Comparison of ENCODE assay signal across 12 cellular contexts in the genomic region with DNA sequence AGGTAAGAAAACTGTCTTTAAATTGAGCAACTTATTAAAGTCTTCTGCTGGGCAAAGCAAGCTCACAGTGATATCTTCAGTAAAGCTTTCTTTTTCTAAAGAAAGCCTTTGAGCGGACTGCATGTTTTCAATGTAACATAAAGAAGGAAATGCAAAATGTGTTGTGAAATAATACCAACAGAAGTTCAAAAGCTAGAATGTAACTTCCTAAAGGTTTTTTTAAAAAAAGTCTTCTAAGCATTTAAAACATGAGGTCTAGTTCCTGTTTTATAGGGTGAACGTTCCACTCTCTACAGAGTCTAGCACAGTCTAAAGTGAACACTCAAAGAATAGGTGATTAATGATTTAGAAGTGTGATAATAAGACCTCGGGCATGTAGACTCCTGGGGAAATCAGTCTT.
DNase-seq lines count a peak whose midpoint lies in the region; ATAC-seq and TF ChIP-seq lines count a peak whose summit lies in the region.
"Had no signal": no experiment of that assay in that cellular context is flagged by ENCODE, and none has a peak within 500 bp of the region (broad histone marks: within the 10 kb centered on the region; RNA-seq: fewer than 3 reads in every experiment).

No MANE protein-coding gene starts in this region.

- H3K27me3 Mint-ChIP-seq in CD8-positive, alpha-beta memory T cell = no peaks in the 10 kb centered on the region
- no peaks in the 10 kb centered on the region for H3K27me3 Mint-ChIP-seq in activated CD4-positive, alpha-beta memory T cell treated with anti-CD3 and anti-CD28 coated beads for 36 hours
- no peaks in the 10 kb centered on the region for H3K27me3 Mint-ChIP-seq in naive B cell

- H2AFZ ChIP-seq in hepatocyte = no peak overlapping the region

- H3K9me3 ChIP-seq in CD8-positive, alpha-beta memory T cell (ENCODE audit: low read length) = no peaks in the 10 kb centered on the region
- H3K9me3 ChIP-seq in hepatocyte (ENCODE audit: low read depth) = no peaks in the 10 kb centered on the region
- H3K9me3 ChIP-seq: body of pancreas had no signal

- H3K9me3 Mint-ChIP-seq in CD8-positive, alpha-beta memory T cell = peaks cover 0 to 7% (median 0%) of the 10 kb centered on the region in 5 donors
- no peaks in the 10 kb centered on the region for H3K9me3 Mint-ChIP-seq in activated CD4-positive, alpha-beta memory T cell treated with anti-CD3 and anti-CD28 coated beads for 36 hours
- H3K9me3 Mint-ChIP-seq in naive B cell = peaks cover 0 to 5% (median 0%) of the 10 kb centered on the region in 7 donors

- H3K4me1 Mint-ChIP-seq in CD8-positive, alpha-beta memory T cell = peaks cover 32 to 44% (median 33%) of the 10 kb centered on the region in 3 donors
- H3K4me1 Mint-ChIP-seq in activated CD4-positive, alpha-beta memory T cell treated with anti-CD3 and anti-CD28 coated beads for 36 hours (ENCODE audit: low read depth) = peaks cover 30% of the 10 kb centered on the region
- peaks cover 20 to 39% (median 21%) of the 10 kb centered on the region in 3 donors for H3K4me1 Mint-ChIP-seq in naive B cell

- no peak overlapping the region for H3K27ac ChIP-seq in CD8-positive, alpha-beta memory T cell (ENCODE audit: low read depth, low read length)
- no peak overlapping the region for H3K27ac ChIP-seq in hepatocyte

- H3K27me3 ChIP-seq in CD8-positive, alpha-beta memory T cell (ENCODE audit: insufficient read depth, low read length, poor library complexity, severe bottlenecking) = no peaks in the 10 kb centered on the region
- H3K27me3 ChIP-seq in hepatocyte = no peaks in the 10 kb centered on the region
- H3K27me3 ChIP-seq: body of pancreas had no signal

- no peaks in the 10 kb centered on the region for H4K20me1 ChIP-seq in hepatocyte (ENCODE audit: insufficient read depth, poor library complexity, severe bottlenecking)

- H3K4me3 ChIP-seq in CD8-positive, alpha-beta memory T cell (ENCODE audit: low read length) = peak overlapping the region; percentile 14
- no peak overlapping the region for H3K4me3 ChIP-seq in hepatocyte
- H3K4me3 ChIP-seq: body of pancreas, smooth muscle cell had no signal

- POLR2A ChIA-PET in CD8-positive, alpha-beta memory T cell (lab: Charles Lee) = interaction anchor here (0.5 kb wide), 1 partner anchor 964 kb away, joined by 3 read pairs; no protein-coding TSS in a partner anchor
- POLR2A ChIA-PET in activated CD4-positive, alpha-beta memory T cell treated with anti-CD3 and anti-CD28 coated beads for 36 hours (lab: Charles Lee) = interaction anchor here (1.0 kb wide), 1 partner anchor 71 kb away, joined by 3 read pairs; no protein-coding TSS in a partner anchor

- ATAC-seq in naive B cell (ENCODE audit: low read depth in 2 of 2) (peak; percentile 84 to 88), GM19452 (IDR thresholded peaks at IDR 0.05; ENCODE audit: unreplicated experiment) (no peak), HG02885 (IDR thresholded peaks at IDR 0.05; ENCODE audit: poor library complexity, unreplicated experiment) (no peak)
- ATAC-seq: body of pancreas had no signal

- peak in 1 of 5 donors; percentile 3 for DNase-seq in CD8-positive, alpha-beta memory T cell
- DNase-seq in Kasumi-1 (lab: John Stamatoyannopoulos, UW) (peak; percentile 75 to 83), naive B cell (peak; percentile 13), hepatocyte (ENCODE audit: low spot score) (no peak), DMS 273 (lab: John Stamatoyannopoulos, UW; ENCODE audit: unreplicated experiment) (no peak)
- no peak for DNase-seq in activated CD4-positive, alpha-beta memory T cell treated with anti-CD3 and anti-CD28 coated beads for 36 hours
- DNase-seq: body of pancreas, MM.1S, NCI-H82 had no signal

- no peaks in the 10 kb centered on the region for H3K36me3 ChIP-seq in CD8-positive, alpha-beta memory T cell (ENCODE audit: insufficient read depth, low read length)
- H3K36me3 ChIP-seq in hepatocyte (replicated peaks; ENCODE audit: insufficient read depth, low read depth) = no peaks in the 10 kb centered on the region

- no peak overlapping the region for H3K4me2 ChIP-seq in hepatocyte

- peak overlapping the region; percentile 43 to 61 (median 53) for H3K4me3 Mint-ChIP-seq in CD8-positive, alpha-beta memory T cell
- no peak overlapping the region for H3K4me3 Mint-ChIP-seq in activated CD4-positive, alpha-beta memory T cell treated with anti-CD3 and anti-CD28 coated beads for 36 hours
- peak overlapping the region; percentile 33 to 82 (median 66) for H3K4me3 Mint-ChIP-seq in naive B cell

- peaks cover 0 to 6% (median 1%) of the 10 kb centered on the region in 3 donors for H3K36me3 Mint-ChIP-seq in CD8-positive, alpha-beta memory T cell
- peaks cover 4% of the 10 kb centered on the region for H3K36me3 Mint-ChIP-seq in activated CD4-positive, alpha-beta memory T cell treated with anti-CD3 and anti-CD28 coated beads for 36 hours
- H3K36me3 Mint-ChIP-seq in naive B cell = no peaks in the 10 kb centered on the region

- CTCF ChIA-PET in CD8-positive, alpha-beta memory T cell (lab: Charles Lee) = no interaction called here
- CTCF ChIA-PET in activated CD4-positive, alpha-beta memory T cell treated with anti-CD3 and anti-CD28 coated beads for 36 hours (lab: Charles Lee) = no interaction called here

- TF ChIP-seq CTCF in hepatocyte (IDR thresholded peaks at IDR 0.05; ENCODE audit: poor library complexity) = no peak

- 66% methylated on average over 3 of the region's 3 CpGs for WGBS in hepatocyte (ENCODE audit: low lambda C conversion rate, missing lambda C conversion rate)

- intact Hi-C loops in activated CD4-positive, alpha-beta memory T cell treated with anti-CD3 and anti-CD28 coated beads for 36 hours (cut with micrococcal nuclease) = no loop called here

- peaks cover 19% of the 10 kb centered on the region for H3K4me1 ChIP-seq in CD8-positive, alpha-beta memory T cell (ENCODE audit: insufficient read depth, low read length)
- peaks cover 4% of the 10 kb centered on the region for H3K4me1 ChIP-seq in hepatocyte (ENCODE audit: insufficient read depth)
- H3K4me1 ChIP-seq: body of pancreas had no signal

- no peaks in the 10 kb centered on the region for H3K79me2 ChIP-seq in hepatocyte

- H3K9me2 ChIP-seq in hepatocyte (replicated peaks; ENCODE audit: insufficient read depth) = no peaks in the 10 kb centered on the region

- peak overlapping the region in 6 of 8 donors; percentile 47 to 85 (median 71) for H3K27ac Mint-ChIP-seq in CD8-positive, alpha-beta memory T cell
- H3K27ac Mint-ChIP-seq in activated CD4-positive, alpha-beta memory T cell treated with anti-CD3 and anti-CD28 coated beads for 36 hours = peak overlapping the region; percentile 23
- H3K27ac Mint-ChIP-seq in naive B cell = peak overlapping the region in 4 of 6 donors; percentile 24 to 91 (median 68)

Comparison
In these comparisons a context has a peak if more than half of its experiments do, and no peak if none do; other contexts are left out.
1. DNase-seq: peak in Kasumi-1 (2 of 2) and naive B cell (single experiment); none in activated CD4-positive, alpha-beta memory T cell treated with anti-CD3 and anti-CD28 coated beads for 36 hours (single experiment), hepatocyte (single experiment) and DMS 273 (single experiment).
2. ATAC-seq: peak in naive B cell (2 of 2); none in GM19452 (single experiment) and HG02885 (single experiment).
3. Peak in every context shown above with its lines, with median percentiles within 50 percentile points of each other: H3K27ac Mint-ChIP-seq.